In the genomic region with DNA sequence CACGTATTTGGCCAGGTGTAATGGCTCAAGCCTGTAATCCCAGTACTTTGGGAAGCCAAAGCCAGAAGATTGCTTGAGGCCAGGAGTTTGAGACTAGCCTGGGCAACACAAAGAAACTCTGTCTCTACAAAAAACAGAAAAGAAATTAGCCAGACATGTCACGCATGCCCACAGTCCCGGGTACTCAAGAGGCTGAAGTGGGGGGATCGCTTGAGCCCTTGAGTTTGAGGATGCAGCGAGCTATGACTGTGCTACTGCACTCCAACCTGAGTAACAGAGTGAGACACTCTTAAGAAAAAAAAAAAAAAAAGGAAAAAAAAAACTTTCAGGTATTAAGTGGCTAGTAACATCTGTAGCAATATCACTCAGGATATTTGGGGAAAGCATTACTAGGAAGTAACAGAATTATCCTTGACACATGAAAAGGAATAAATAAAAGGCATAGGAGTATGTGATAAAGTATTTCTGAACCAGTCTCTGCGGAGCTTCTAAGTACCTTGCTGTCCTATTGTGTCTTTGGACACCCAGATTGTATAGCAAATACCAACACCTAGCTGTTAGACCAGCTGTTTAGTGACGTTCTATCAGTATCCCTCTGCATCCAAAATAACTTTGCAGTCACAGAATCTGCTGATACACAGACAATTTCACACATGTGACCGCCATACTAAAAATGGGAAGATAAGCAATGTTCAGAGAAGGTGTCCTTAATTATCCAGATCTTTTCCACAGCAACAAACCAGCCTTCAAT, we compare ENCODE assay signal across 21 cellular contexts.
"Had no signal": no experiment of that assay in that cellular context is flagged by ENCODE, and none has a peak within 500 bp of the region (broad histone marks: within the 10 kb centered on the region; RNA-seq: fewer than 3 reads in every experiment).

No MANE protein-coding gene starts in this region.

- H3K36me3 Mint-ChIP-seq: activated naive CD8-positive, alpha-beta T cell treated with anti-CD3 and anti-CD28 coated beads, Interleukin-2, amount 10 ng/mL, durations not matched to agents 7 days and 5 days; stimulated activated naive B cell treated with anti-CD40 and anti-IgM and Interleukin-4, amounts not matched to agents 10 μg/mL and 1 μg/mL and 100 μg/mL, for 72 hours had no signal

- H3K4me3 ChIP-seq: heart right ventricle had no signal

- FAIRE-seq: kidney had no signal

- H3K4me3 Mint-ChIP-seq: activated naive CD4-positive, alpha-beta T cell treated with anti-CD3 and anti-CD28 coated beads for 36 hours; activated naive CD8-positive, alpha-beta T cell treated with anti-CD3 and anti-CD28 coated beads, Interleukin-2, amount 10 ng/mL, durations not matched to agents 7 days and 5 days; activated T-cell treated with anti-CD3 and anti-CD28 coated beads, Interleukin-2, amount 50 U/mL, for 72 hours; endodermal cell; nephron progenitor cell; stimulated activated naive B cell treated with anti-CD40 and anti-IgM and Interleukin-4, amounts not matched to agents 10 μg/mL and 1 μg/mL and 100 μg/mL, for 72 hours; T-helper 17 cell; type B pancreatic cell had no signal

- H3K27me3 Mint-ChIP-seq: stimulated activated naive B cell treated with anti-CD40 and anti-IgM and Interleukin-4, amounts not matched to agents 10 μg/mL and 1 μg/mL and 100 μg/mL, for 72 hours; T-helper 17 cell; type B pancreatic cell had no signal

- H3K27ac ChIP-seq: epithelial cell of prostate had no signal

- H3K27ac Mint-ChIP-seq: activated naive CD4-positive, alpha-beta T cell treated with anti-CD3 and anti-CD28 coated beads for 36 hours; activated naive CD8-positive, alpha-beta T cell treated with anti-CD3 and anti-CD28 coated beads, Interleukin-2, amount 10 ng/mL, durations not matched to agents 7 days and 5 days; activated T-cell treated with anti-CD3 and anti-CD28 coated beads, Interleukin-2, amount 50 U/mL, for 72 hours; endodermal cell; nephron progenitor cell; stimulated activated naive B cell treated with anti-CD40 and anti-IgM and Interleukin-4, amounts not matched to agents 10 μg/mL and 1 μg/mL and 100 μg/mL, for 72 hours; T-helper 17 cell; type B pancreatic cell had no signal

- DNase-seq: activated CD4-positive, alpha-beta T cell treated with anti-CD3 and anti-CD28 coated beads for 4 hours; activated CD4-positive, alpha-beta T cell treated with anti-CD3 and anti-CD28 coated beads, Interleukin-2, amount 50 U/mL, for 48 hours; activated CD4-positive, CD25-positive, alpha-beta regulatory T cell; activated effector memory CD4-positive, alpha-beta T cell treated with Interleukin-2 at 50 U/mL for 16 hours; activated naive CD4-positive, alpha-beta T cell treated with anti-CD3 and anti-CD28 coated beads for 36 hours; activated naive CD8-positive, alpha-beta T cell treated with anti-CD3 and anti-CD28 coated beads, Interleukin-2, amount 10 ng/mL, durations not matched to agents 7 days and 5 days; activated T-cell treated with anti-CD3 and anti-CD28 coated beads, Interleukin-2, amount 50 U/mL, for 72 hours; amygdala; cortex of kidney; endodermal cell; heart right ventricle; kidney; nephron progenitor cell; nucleus accumbens; posterior cingulate gyrus; stimulated activated CD4-positive, alpha-beta T cell treated with anti-CD3 and anti-CD28 coated beads, Interleukin-2, amount 100 ng/mL, for 48 hours; stimulated activated CD8-positive, alpha-beta memory T cell treated with anti-CD3 and anti-CD28 coated beads, Interleukin-4, amount 100 ng/mL, for 48 hours; stimulated activated naive B cell treated with anti-CD40 and anti-IgM and Interleukin-4, amounts not matched to agents 10 μg/mL and 1 μg/mL and 100 μg/mL, for 72 hours; T-helper 17 cell had no signal

- H3K9me3 ChIP-seq: heart right ventricle had no signal

- H3K36me3 ChIP-seq: heart right ventricle had no signal

- H3K9me3 Mint-ChIP-seq: activated naive CD4-positive, alpha-beta T cell treated with anti-CD3 and anti-CD28 coated beads for 36 hours; activated naive CD8-positive, alpha-beta T cell treated with anti-CD3 and anti-CD28 coated beads, Interleukin-2, amount 10 ng/mL, durations not matched to agents 7 days and 5 days; activated T-cell treated with anti-CD3 and anti-CD28 coated beads, Interleukin-2, amount 50 U/mL, for 72 hours; endodermal cell; stimulated activated naive B cell treated with anti-CD40 and anti-IgM and Interleukin-4, amounts not matched to agents 10 μg/mL and 1 μg/mL and 100 μg/mL, for 72 hours; type B pancreatic cell had no signal

- ATAC-seq: activated T-cell treated with anti-CD3 and anti-CD28 coated beads, Interleukin-2, amount 50 U/mL, for 72 hours; stimulated activated naive B cell treated with anti-CD40 and anti-IgM and Interleukin-4, amounts not matched to agents 10 μg/mL and 1 μg/mL and 100 μg/mL, for 72 hours; T-helper 17 cell had no signal

- H3K27me3 ChIP-seq: heart right ventricle had no signal
